1 cellular context compared by ENCODE assay signal in the genomic region with DNA sequence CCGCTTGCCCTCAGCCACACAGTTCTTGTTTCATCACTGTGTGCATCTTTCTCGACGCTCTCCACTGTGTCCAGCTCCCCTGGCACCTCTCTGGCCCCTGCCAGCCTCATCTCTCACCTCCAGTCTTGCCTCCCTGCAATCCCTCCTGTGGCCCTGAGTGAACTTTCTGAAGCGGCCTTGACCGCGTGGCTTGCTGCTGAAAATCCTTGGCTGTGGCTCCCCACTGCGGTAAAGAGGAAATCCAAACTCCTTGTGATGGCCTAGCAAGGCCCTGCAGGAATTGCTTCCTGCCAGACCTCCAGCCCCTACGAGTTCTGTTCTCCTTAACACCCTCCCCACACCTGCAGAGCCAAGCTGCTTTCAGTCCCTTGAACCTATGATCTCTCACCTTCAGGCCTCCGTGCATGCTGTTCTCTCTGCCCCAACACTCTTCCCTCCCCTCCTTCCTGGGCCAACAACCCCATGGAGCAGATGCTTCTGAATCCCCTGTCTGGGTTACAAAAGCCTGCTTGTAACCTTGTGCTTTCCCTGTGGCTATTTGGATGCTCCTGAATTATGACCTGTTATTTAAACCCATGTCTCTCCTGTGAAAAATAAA.
TF ChIP-seq lines count a peak whose summit lies in the region.

No MANE protein-coding gene starts in this region.

TF ChIP-seq in K562, 482 proteins besides CTCF, POLR2A, EP300 and RAD21:
- peak; percentile 67 for TF ChIP-seq MYC (IDR thresholded peaks at IDR 0.05; ENCODE audit: low read depth, low read length)
- TF ChIP-seq MYC (CRISPR knock-in tag; IDR thresholded peaks at IDR 0.05; ENCODE audit: borderline replicate concordance, low read depth), result no peak
- TF ChIP-seq TAL1 (IDR thresholded peaks at IDR 0.05), result no peak
